9 cellular contexts compared by ENCODE assay signal in genomic region chrX:70554081-70554480, GRCh38.
DNase-seq lines count a peak whose midpoint lies in the region; ATAC-seq and TF ChIP-seq lines count a peak whose summit lies in the region.
"Had no signal": no experiment of that assay in that cellular context is flagged by ENCODE, and none has a peak within 500 bp of the region (broad histone marks: within the 10 kb centered on the region; RNA-seq: fewer than 3 reads in every experiment).

No MANE protein-coding gene starts in this region.

- ATAC-seq in HG03439 (IDR thresholded peaks at IDR 0.05; ENCODE audit: unreplicated experiment) (peak; percentile 39), left colon (peak; percentile 56)
- ATAC-seq in effector memory CD8-positive, alpha-beta T cell (replicated peaks): no peak

- H3K27me3 ChIP-seq in adipocyte (replicated peaks; ENCODE audit: control insufficient read depth, insufficient read depth, low read length): peaks cover 16% of the 10 kb centered on the region

- peak overlapping the region; percentile 29 for H3K9ac ChIP-seq in adipocyte (ENCODE audit: low read length)

- no peak overlapping the region for H3K27ac Mint-ChIP-seq in effector memory CD8-positive, alpha-beta T cell

- no peaks in the 10 kb centered on the region for H3K4me1 Mint-ChIP-seq in effector memory CD8-positive, alpha-beta T cell (ENCODE audit: low read depth in 2 of 2)

- H3K27me3 Mint-ChIP-seq in effector memory CD8-positive, alpha-beta T cell: no peaks in the 10 kb centered on the region

- TF ChIP-seq CTCF in GM20000 (IDR thresholded peaks at IDR 0.05; ENCODE audit: extremely low read depth, missing control alignments): no peak

- DNase-seq in ELR (ENCODE audit: low read depth) (peak; percentile 34), adipocyte (ENCODE audit: low read depth) (peak; percentile 71), left colon (no peak), NCI-H2227 (lab: John Stamatoyannopoulos, UW; ENCODE audit: unreplicated experiment) (no peak), GM20000 (ENCODE audit: low spot score) (no peak)
- DNase-seq in effector memory CD8-positive, alpha-beta T cell: no peak
- DNase-seq: NCI-H1105 treated with DMSO at 0.1 percent for 48 hours; stimulated activated CD4-positive, alpha-beta T cell treated with anti-CD3 and anti-CD28 coated beads, Interleukin-1b, Interleukin-23, amount 100 ng/mL, for 48 hours had no signal

- no peak overlapping the region for H3K4me3 Mint-ChIP-seq in effector memory CD8-positive, alpha-beta T cell

- H3K9me3 Mint-ChIP-seq in effector memory CD8-positive, alpha-beta T cell: no peaks in the 10 kb centered on the region

- no peaks in the 10 kb centered on the region for H3K36me3 ChIP-seq in adipocyte (ENCODE audit: control insufficient read depth, insufficient read depth, low read length, severe bottlenecking)

- peak overlapping the region; percentile 58 for H3K4me3 ChIP-seq in adipocyte (ENCODE audit: low read length)

- peaks cover 6% of the 10 kb centered on the region for H3K9me3 ChIP-seq in adipocyte (ENCODE audit: control insufficient read depth, low read length)

- intact Hi-C loops in left colon (cut with DNase I, micrococcal nuclease): no loop called here

- peaks cover 5% of the 10 kb centered on the region for H3K36me3 Mint-ChIP-seq in effector memory CD8-positive, alpha-beta T cell (ENCODE audit: insufficient read depth)

- peaks cover 14% of the 10 kb centered on the region for H3K4me1 ChIP-seq in adipocyte (ENCODE audit: control insufficient read depth, insufficient read depth, low read length)

Comparison
In these comparisons a context has a peak if more than half of its experiments do, and no peak if none do; other contexts are left out.
1. DNase-seq: peak in ELR (single experiment) and adipocyte (single experiment); none in left colon (0 of 2), NCI-H2227 (single experiment), effector memory CD8-positive, alpha-beta T cell (0 of 3) and GM20000 (single experiment).